ENCODE assay signal across 8 cellular contexts in the genomic region with DNA sequence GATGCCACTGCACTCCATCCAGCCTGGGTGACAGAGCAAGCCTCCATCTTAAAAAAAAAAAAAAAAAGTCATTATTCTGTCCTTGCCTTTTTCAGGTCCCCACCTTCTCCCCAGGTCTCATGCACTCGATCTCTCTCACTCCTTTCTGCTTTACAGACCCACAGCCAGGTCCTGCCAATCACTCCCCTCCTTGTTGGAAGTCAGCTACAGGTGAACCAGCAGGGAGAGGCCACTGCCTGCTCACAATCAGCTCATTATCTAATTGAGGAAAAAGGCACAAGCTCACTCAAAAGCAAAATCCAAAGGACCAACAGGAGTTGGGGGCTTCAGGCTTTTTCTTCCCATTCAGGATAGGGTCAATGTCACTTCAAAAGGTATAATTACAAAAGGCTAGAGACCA. TPM values are rescaled to one million over a fixed set of nuclear protein-coding genes. Genes with fewer than 3 reads are reported as not detected.
A peak's percentile ranks its signal among the peaks of the same experiment; 100 is the strongest.
DNase-seq lines count a peak whose midpoint lies in the region; ATAC-seq and TF ChIP-seq lines count a peak whose summit lies in the region.

No MANE protein-coding gene starts in this region.

- no peak overlapping the region for H3K9ac ChIP-seq in parathyroid adenoma

- no peaks in the 10 kb centered on the region for H3K27me3 Mint-ChIP-seq in CD4-positive, alpha-beta memory T cell
- peaks cover 9% of the 10 kb centered on the region for H3K27me3 Mint-ChIP-seq in endothelial cell (ENCODE audit: unreplicated experiment)

- no peak overlapping the region for H2AFZ ChIP-seq in PC-9
- H2AFZ ChIP-seq in parathyroid adenoma: no peak overlapping the region

- no peaks in the 10 kb centered on the region for H3K9me2 ChIP-seq in PC-9 (ENCODE audit: insufficient read depth)

- H3K4me1 ChIP-seq in CD4-positive, alpha-beta memory T cell (ENCODE audit: insufficient read depth, low read length): peaks cover 54% of the 10 kb centered on the region
- H3K4me1 ChIP-seq in PC-9 (replicated peaks; ENCODE audit: insufficient read depth): peaks cover 42% of the 10 kb centered on the region
- H3K4me1 ChIP-seq in parathyroid adenoma: peaks cover 10% of the 10 kb centered on the region

- peak overlapping the region; percentile 90 to 95 (median 92) for H3K4me3 Mint-ChIP-seq in CD4-positive, alpha-beta memory T cell
- H3K4me3 Mint-ChIP-seq in endothelial cell (ENCODE audit: unreplicated experiment): peak overlapping the region; percentile 60

- no peak for ATAC-seq in GM18873 (IDR thresholded peaks at IDR 0.05; ENCODE audit: low FRiP score, unreplicated experiment)

- TF ChIP-seq CTCF in PC-9 (conservative IDR thresholded peaks at IDR 0.05) (no peak), endothelial cell (IDR thresholded peaks at IDR 0.05; ENCODE audit: unreplicated experiment) (no peak), parathyroid adenoma (IDR thresholded peaks at IDR 0.05) (no peak)

- POLR2A ChIA-PET in CD4-positive, alpha-beta memory T cell (lab: Charles Lee; ENCODE audit: partially characterized antibody): interaction anchor here (0.8 kb wide), 1 partner anchor 15 kb away, joined by 3 read pairs; no protein-coding TSS in a partner anchor
- POLR2A ChIA-PET in PC-9 (lab: Charles Lee; ENCODE audit: unreplicated experiment): interaction anchor here (0.5 to 0.9 kb wide), 4 partner anchors 97 to 1371 kb away, joined by 3 to 10 read pairs (median 3); no protein-coding TSS in a partner anchor

- peaks cover 41% of the 10 kb centered on the region for H3F3A ChIP-seq in PC-9 (ENCODE audit: insufficient read depth, low read depth)

- DNase-seq in CD4-positive, alpha-beta memory T cell: no peak
- DNase-seq in PC-9 (peak in 1 of 2 experiments; percentile 15), endothelial cell (ENCODE audit: low spot score) (no peak), SHP77 (lab: John Stamatoyannopoulos, UW) (no peak), NCI-H526 (lab: John Stamatoyannopoulos, UW) (no peak), dermis blood vessel endothelial cell (no peak)

- peaks cover 0 to 2% (median 0%) of the 10 kb centered on the region in 8 donors for H3K9me3 Mint-ChIP-seq in CD4-positive, alpha-beta memory T cell
- no peaks in the 10 kb centered on the region for H3K9me3 Mint-ChIP-seq in endothelial cell (ENCODE audit: unreplicated experiment)

- no peak overlapping the region for H3K4me3 ChIP-seq in CD4-positive, alpha-beta memory T cell (ENCODE audit: low read length in 2 of 2)
- H3K4me3 ChIP-seq in PC-9: peak overlapping the region; percentile 74; the same call in 1 of the 2 replicates
- H3K4me3 ChIP-seq in parathyroid adenoma (ENCODE audit: low read depth, low read length): peak overlapping the region; percentile 86

- no peaks in the 10 kb centered on the region for H3K27me3 ChIP-seq in CD4-positive, alpha-beta memory T cell (ENCODE audit: insufficient read depth, low read length)
- no peaks in the 10 kb centered on the region for H3K27me3 ChIP-seq in PC-9 (ENCODE audit: insufficient read depth, low read depth)
- H3K27me3 ChIP-seq in parathyroid adenoma (ENCODE audit: control insufficient read depth, insufficient read depth, low read length): no peaks in the 10 kb centered on the region

- H3K4me2 ChIP-seq in PC-9: peak overlapping the region; percentile 77
- peak overlapping the region; percentile 95 for H3K4me2 ChIP-seq in parathyroid adenoma (ENCODE audit: low read length)

- intact Hi-C loops in CD4-positive, alpha-beta memory T cell (cut with micrococcal nuclease): no loop called here
- intact Hi-C loops in PC-9 (cut with micrococcal nuclease; ENCODE audit: unreplicated experiment): loop anchor here (2.0 to 10.0 kb wide), 5 partner anchors 82 to 971 kb away; partner anchors contain the start of gene CUL3

- CTCF ChIA-PET in CD4-positive, alpha-beta memory T cell (lab: Charles Lee; ENCODE audit: partially characterized antibody): interaction anchor here (0.7 to 2.1 kb wide), 4 partner anchors 9 to 27 kb away, joined by 3 to 5 read pairs (median 4); no protein-coding TSS in a partner anchor
- CTCF ChIA-PET in PC-9 (lab: Charles Lee): interaction anchor here (0.6 to 1.0 kb wide), 3 partner anchors 145 to 1101 kb away, joined by 3 read pairs; no protein-coding TSS in a partner anchor

- H3K27ac Mint-ChIP-seq in CD4-positive, alpha-beta memory T cell: peak overlapping the region; percentile 64 to 94 (median 81)
- no peak overlapping the region for H3K27ac Mint-ChIP-seq in endothelial cell (ENCODE audit: unreplicated experiment)

- H4K20me1 ChIP-seq in PC-9 (ENCODE audit: insufficient read depth): no peaks in the 10 kb centered on the region

- H3K79me2 ChIP-seq in PC-9 (ENCODE audit: low read depth) (peaks cover 57% of the 10 kb centered on the region), parathyroid adenoma (peaks cover 58% of the 10 kb centered on the region)

- no peak overlapping the region for H3K27ac ChIP-seq in CD4-positive, alpha-beta memory T cell (ENCODE audit: low read depth, low read length)
- H3K27ac ChIP-seq in PC-9 (peak overlapping the region; percentile 1; the same call in 1 of the 2 replicates), parathyroid adenoma (no peak overlapping the region)

- H3K36me3 Mint-ChIP-seq in CD4-positive, alpha-beta memory T cell: peaks cover 14% of the 10 kb centered on the region in 2 donors
- H3K36me3 Mint-ChIP-seq in endothelial cell (ENCODE audit: low read depth, unreplicated experiment): peaks cover 8% of the 10 kb centered on the region

- no TSS peak for BruUV-seq in PC-9 (replicated peaks; lab: Mats Ljungman, UMichigan)

- no peaks in the 10 kb centered on the region for H3K9me3 ChIP-seq in CD4-positive, alpha-beta memory T cell (ENCODE audit: control insufficient read depth in 1 of 2, low read length in 2 of 2)
- H3K9me3 ChIP-seq in PC-9 (ENCODE audit: insufficient read depth, low read depth) (no peaks in the 10 kb centered on the region), parathyroid adenoma (ENCODE audit: control insufficient read depth, low read length) (no peaks in the 10 kb centered on the region)

- peaks cover 42 to 74% (median 57%) of the 10 kb centered on the region in 4 donors for H3K4me1 Mint-ChIP-seq in CD4-positive, alpha-beta memory T cell
- H3K4me1 Mint-ChIP-seq in endothelial cell (ENCODE audit: unreplicated experiment): peaks cover 29% of the 10 kb centered on the region

- H3K36me3 ChIP-seq in CD4-positive, alpha-beta memory T cell (ENCODE audit: insufficient read depth, low read length): no peaks in the 10 kb centered on the region
- peaks cover 8% of the 10 kb centered on the region; the same call in 1 of the 2 replicates for H3K36me3 ChIP-seq in PC-9 (ENCODE audit: low read depth)
- no peaks in the 10 kb centered on the region for H3K36me3 ChIP-seq in parathyroid adenoma (ENCODE audit: control insufficient read depth, insufficient read depth, low read length)

RNA-seq across cellular contexts. Expression of gene WDFY1, which starts 2.0 kb away (rescaled TPM):
- 10 to 100 TPM; 31.5 to 37.7 TPM for total RNA-seq in CD4-positive, alpha-beta memory T cell
- polyA plus RNA-seq in CD4-positive, alpha-beta memory T cell: 10 to 100 TPM; 26.5 to 30.9 TPM
- 81.9 and 84.4 TPM in 2 replicates for total RNA-seq in PC-9 (2021)
- 53.1 TPM for total RNA-seq in endothelial cell (ENCODE audit: unreplicated experiment)
- 111 and 126 TPM in 2 replicates for total RNA-seq in dermis blood vessel endothelial cell

RNA-seq across cellular contexts. Expression of gene MRPL44, which starts 14.1 kb away (rescaled TPM):
- total RNA-seq in CD4-positive, alpha-beta memory T cell: 10 to 100 TPM; 20.1 to 22.1 TPM
- 10 to 100 TPM; 26.5 to 45.2 TPM for polyA plus RNA-seq in CD4-positive, alpha-beta memory T cell
- total RNA-seq in PC-9 (2021) (66.4 and 76.6 TPM in 2 replicates), endothelial cell (ENCODE audit: unreplicated experiment) (25.7 TPM), dermis blood vessel endothelial cell (38.6 and 42.0 TPM in 2 replicates)

Comparison
In these comparisons a context has a peak if more than half of its experiments do, and no peak if none do; other contexts are left out.
1. H3K4me3 ChIP-seq: peak in PC-9 (single experiment) and parathyroid adenoma (single experiment); none in CD4-positive, alpha-beta memory T cell (0 of 2).